In genomic region chr12:32895688-32896437, GRCh38 we compare ENCODE assay signal across 8 cellular contexts. TPM values are rescaled to one million over a fixed set of nuclear protein-coding genes. Genes with fewer than 3 reads are reported as not detected.
DNase-seq lines count a peak whose midpoint lies in the region; ATAC-seq and TF ChIP-seq lines count a peak whose summit lies in the region.

No MANE protein-coding gene starts in this region.

- H3K27ac Mint-ChIP-seq in activated naive CD8-positive, alpha-beta T cell treated with anti-CD3 and anti-CD28 coated beads, Interleukin-2, amount 10 ng/mL, durations not matched to agents 7 days and 5 days, result no peak overlapping the region

- H3K27me3 ChIP-seq in iPS-20b (ENCODE audit: insufficient read depth, low read length) (peaks cover 12% of the 10 kb centered on the region; the same call in 1 of the 2 replicates), spleen (replicated peaks in 1 of 7) (peaks cover 0 to 55% (median 14%) of the 10 kb centered on the region in 7 donors)

- no peaks in the 10 kb centered on the region for H3K36me3 ChIP-seq in iPS-20b (ENCODE audit: insufficient read depth, low read depth, low read length)
- no peaks in the 10 kb centered on the region for H3K36me3 ChIP-seq in spleen

- POLR2A ChIA-PET in activated naive CD8-positive, alpha-beta T cell treated with anti-CD3 and anti-CD28 coated beads, Interleukin-2, amount 10 ng/mL, durations not matched to agents 7 days and 5 days (lab: Charles Lee), result no interaction called here

- peak; percentile 4 for DNase-seq in stimulated activated CD4-positive, alpha-beta T cell treated with anti-CD3 and anti-CD28 coated beads, Interleukin-15, amount 100 ng/mL, for 24 hours
- no peak for DNase-seq in stimulated activated CD4-positive, alpha-beta T cell treated with anti-CD3 and anti-CD28 coated beads, Interleukin-2, amount 100 ng/mL, for 48 hours
- DNase-seq in activated naive CD8-positive, alpha-beta T cell treated with anti-CD3 and anti-CD28 coated beads, Interleukin-2, amount 10 ng/mL, durations not matched to agents 7 days and 5 days, result no peak
- DNase-seq in spleen (no peak), NCI-H128 (lab: John Stamatoyannopoulos, UW; ENCODE audit: unreplicated experiment) (no peak), posterior cingulate gyrus (no peak)

- no peaks in the 10 kb centered on the region for H3K9me3 Mint-ChIP-seq in activated naive CD8-positive, alpha-beta T cell treated with anti-CD3 and anti-CD28 coated beads, Interleukin-2, amount 10 ng/mL, durations not matched to agents 7 days and 5 days

- TF ChIP-seq POLR2A in spleen (IDR thresholded peaks at IDR 0.05), result no peak

- peak overlapping the region; percentile 70 for H3K4me3 Mint-ChIP-seq in activated naive CD8-positive, alpha-beta T cell treated with anti-CD3 and anti-CD28 coated beads, Interleukin-2, amount 10 ng/mL, durations not matched to agents 7 days and 5 days

- H3K27ac ChIP-seq in iPS-20b (ENCODE audit: low read length) (no peak overlapping the region), spleen (peak overlapping the region in 3 of 8 donors; percentile 48 to 73 (median 49))

- peak overlapping the region; percentile 79 for H3K4me3 ChIP-seq in iPS-20b (ENCODE audit: low read length)
- H3K4me3 ChIP-seq in spleen, result peak overlapping the region; percentile 39 to 82 (median 52)

- peaks cover 47% of the 10 kb centered on the region for H3K27me3 Mint-ChIP-seq in activated naive CD8-positive, alpha-beta T cell treated with anti-CD3 and anti-CD28 coated beads, Interleukin-2, amount 10 ng/mL, durations not matched to agents 7 days and 5 days

- 3 to 5% (median 4%) methylated on average over 29 of the region's 29 CpGs for WGBS in spleen, 5 donors

- TF ChIP-seq CTCF in spleen (IDR thresholded peaks at IDR 0.05 in 8 of 11, conservative IDR thresholded peaks at IDR 0.05 in 3 of 11), result peak in 1 of 11 experiments; percentile 21

- H3K4me1 Mint-ChIP-seq in activated naive CD8-positive, alpha-beta T cell treated with anti-CD3 and anti-CD28 coated beads, Interleukin-2, amount 10 ng/mL, durations not matched to agents 7 days and 5 days, result peaks cover 11% of the 10 kb centered on the region

- H3K9ac ChIP-seq in iPS-20b (ENCODE audit: low read depth, low read length), result peak overlapping the region; percentile 56

- no peaks in the 10 kb centered on the region for H3K36me3 Mint-ChIP-seq in activated naive CD8-positive, alpha-beta T cell treated with anti-CD3 and anti-CD28 coated beads, Interleukin-2, amount 10 ng/mL, durations not matched to agents 7 days and 5 days

- H3K4me1 ChIP-seq in iPS-20b (ENCODE audit: insufficient read depth, low read length), result peaks cover 34% of the 10 kb centered on the region
- H3K4me1 ChIP-seq in spleen, result peaks cover 0 to 51% (median 28%) of the 10 kb centered on the region in 6 donors

- ATAC-seq in activated naive CD8-positive, alpha-beta T cell treated with anti-CD3 and anti-CD28 coated beads, Interleukin-2, amount 10 ng/mL, durations not matched to agents 7 days and 5 days (ENCODE audit: low read depth), result no peak
- ATAC-seq in HG03196 (IDR thresholded peaks at IDR 0.05; ENCODE audit: unreplicated experiment), result no peak

- H3K9me3 ChIP-seq in iPS-20b (ENCODE audit: insufficient read depth, low read depth, low read length) (no peaks in the 10 kb centered on the region), spleen (no peaks in the 10 kb centered on the region)

- intact Hi-C loops in spleen (cut with DNase I; ENCODE audit: low total_unique reads) (no loop called here), posterior cingulate gyrus (cut with DNase I) (no loop called here)

RNA-seq across cellular contexts. Expression of gene PKP2, which starts 0.7 kb away (rescaled TPM):
- total RNA-seq in activated naive CD8-positive, alpha-beta T cell treated with anti-CD3 and anti-CD28 coated beads, Interleukin-2, amount 10 ng/mL, durations not matched to agents 7 days and 5 days, result under 1 TPM in 1 of 2 experiments, not detected in 1; 0.36 TPM
- 10 to 100 TPM in 1 of 7 donors, 1 to 10 TPM in 6; 2.6 to 10.8 (median 3.5) TPM for total RNA-seq in spleen
- polyA plus RNA-seq in spleen, result 1 to 10 TPM; 1.5 to 3.5 (median 1.8) TPM
